In genomic region chr5:136133416-136134383, GRCh38 we compare ENCODE assay signal across 8 cellular contexts. TPM values are rescaled to one million over a fixed set of nuclear protein-coding genes. Genes with fewer than 3 reads are reported as not detected.
DNase-seq lines count a peak whose midpoint lies in the region; ATAC-seq, FAIRE-seq and TF ChIP-seq lines count a peak whose summit lies in the region.

No MANE protein-coding gene starts in this region.

- peak overlapping the region; percentile 50 to 99 (median 89) for H3K4me3 ChIP-seq in skin epidermis

- peak overlapping the region; percentile 93 for H3K4me3 Mint-ChIP-seq in central memory CD8-positive, alpha-beta T cell

- no peak for TF ChIP-seq POLR2A in GM12891 (IDR thresholded peaks at IDR 0.05; ENCODE audit: low read depth, low read length)

- H3K36me3 Mint-ChIP-seq in central memory CD8-positive, alpha-beta T cell (ENCODE audit: insufficient read depth), result peaks cover 14% of the 10 kb centered on the region

- FAIRE-seq in GM12891 (lab: Jason Lieb, UNC), result peak; percentile 16

- H3K27me3 Mint-ChIP-seq in central memory CD8-positive, alpha-beta T cell, result peaks cover 20% of the 10 kb centered on the region

- peaks cover 45% of the 10 kb centered on the region for H3K4me1 Mint-ChIP-seq in central memory CD8-positive, alpha-beta T cell

- H3K27ac Mint-ChIP-seq in central memory CD8-positive, alpha-beta T cell (ENCODE audit: low read depth), result peak overlapping the region; percentile 92

- ATAC-seq in HG03354 (IDR thresholded peaks at IDR 0.05; ENCODE audit: poor library complexity, severe bottlenecking, unreplicated experiment) (peak; percentile 15), HG02623 (IDR thresholded peaks at IDR 0.05; ENCODE audit: unreplicated experiment) (no peak)
- peak; percentile 17 for ATAC-seq in central memory CD8-positive, alpha-beta T cell (replicated peaks; ENCODE audit: extremely low read depth, poor library complexity, severe bottlenecking)

- peak; percentile 59 for DNase-seq in AG08396 (ENCODE audit: low spot score)
- DNase-seq in GM12891 (ENCODE audit: insufficient read length, low spot score), result no peak
- peak; percentile 54 for DNase-seq in RPMI8226
- no peak for DNase-seq in central memory CD8-positive, alpha-beta T cell (ENCODE audit: low spot score in 2 of 2)
- peak; percentile 75 for DNase-seq in iris pigment epithelial cell (ENCODE audit: low read depth)

- H3K9me3 Mint-ChIP-seq in central memory CD8-positive, alpha-beta T cell, result no peaks in the 10 kb centered on the region

- peak overlapping the region in 20 of 21 experiments; percentile 79 to 99 (median 98) for H3K27ac ChIP-seq in skin epidermis

TF ChIP-seq in GM12891, 5 proteins besides CTCF, POLR2A, EP300 and RAD21:
- no peak for TF ChIP-seq POLR2AphosphoS5 (IDR thresholded peaks at IDR 0.05; ENCODE audit: low read depth, low read length)

RNA-seq across cellular contexts. Expression of gene SMAD5, which starts 1.1 kb away (rescaled TPM):
- polyA plus RNA-seq in GM12891 (2012; ENCODE audit: low read depth, missing spikeins), result 3.6 TPM

RNA-seq across cellular contexts. Expression of gene SMIM32, which starts 59.3 kb away (rescaled TPM):
- polyA plus RNA-seq in GM12891 (2012; ENCODE audit: low read depth, missing spikeins), result not detected

Comparison
In these comparisons a context has a peak if more than half of its experiments do, and no peak if none do; other contexts are left out.
1. DNase-seq: peak in AG08396 (single experiment), RPMI8226 (single experiment) and iris pigment epithelial cell (single experiment); none in GM12891 (single experiment) and central memory CD8-positive, alpha-beta T cell (0 of 2).